ENCODE assay signal across 16 cellular contexts in genomic region chr6:34190504-34191122, GRCh38. TPM values are rescaled to one million over a fixed set of nuclear protein-coding genes. Genes with fewer than 3 reads are reported as not detected.
DNase-seq lines count a peak whose midpoint lies in the region; ATAC-seq and TF ChIP-seq lines count a peak whose summit lies in the region.
"Had no signal": no experiment of that assay in that cellular context is flagged by ENCODE, and none has a peak within 500 bp of the region (broad histone marks: within the 10 kb centered on the region; RNA-seq: fewer than 3 reads in every experiment).

No MANE protein-coding gene starts in this region.

- no peak overlapping the region for H4K91ac ChIP-seq in neuronal stem cell (ENCODE audit: low read depth, low read length, poor library complexity)

- H3K23ac ChIP-seq in neuronal stem cell (ENCODE audit: low read depth, low read length, poor library complexity), result no peak overlapping the region

- H3K27ac Mint-ChIP-seq in dendritic cell treated with granulocyte-macrophage colony-stimulating factor and Interleukin-4, amounts not matched to agents 40 ng/mL and 50 ng/mL, for 4 days, result peak overlapping the region; percentile 47

- no peaks in the 10 kb centered on the region for H3K4me1 ChIP-seq in neuronal stem cell (ENCODE audit: control insufficient read depth in 2 of 2, insufficient read depth in 1 of 2, low read depth in 1 of 2, low read length in 2 of 2)
- H3K4me1 ChIP-seq: adrenal gland, esophagus squamous epithelium, left ventricle myocardium inferior, parathyroid adenoma, SJCRH30 had no signal

- CTCF ChIA-PET in GM10248 (lab: Yijun Ruan, JAX), result interaction anchor here (0.8 to 3.0 kb wide), 10 partner anchors 10 to 1017 kb away, joined by 3 to 15 read pairs (median 4); no protein-coding TSS in a partner anchor

- H3K4me2 ChIP-seq in neuronal stem cell (ENCODE audit: insufficient read depth, low read length, poor library complexity, severe bottlenecking), result no peak overlapping the region
- H3K4me2 ChIP-seq: BLaER1 had no signal

- H3K9me3 Mint-ChIP-seq in dendritic cell treated with granulocyte-macrophage colony-stimulating factor and Interleukin-4, amounts not matched to agents 40 ng/mL and 50 ng/mL, for 4 days, result no peaks in the 10 kb centered on the region

- TF ChIP-seq CTCF in GM10248 (IDR thresholded peaks at IDR 0.05; ENCODE audit: control extremely low read depth, extremely low read depth, low read depth, missing control alignments), result peak; percentile 2

- whole genome bisulfite sequencing in neuronal stem cell (ENCODE audit: extremely low coverage in 2 of 2, insufficient read length in 2 of 2, insufficient replicate concordance in 1 of 2), 2 donors, result no CpG with 5 or more reads among the region's 14 CpGs

- H3K9ac ChIP-seq in neuronal stem cell (ENCODE audit: low read depth, low read length, poor library complexity), result no peak overlapping the region
- H3K9ac ChIP-seq: BLaER1, parathyroid adenoma had no signal

- H3K9me3 ChIP-seq in neuronal stem cell (replicated peaks in 1 of 2; ENCODE audit: control insufficient read depth in 2 of 2, insufficient read depth in 1 of 2, low read depth in 1 of 2, low read length in 2 of 2), result no peaks in the 10 kb centered on the region
- H3K9me3 ChIP-seq: adrenal gland, BLaER1, esophagus squamous epithelium, left ventricle myocardium inferior, SJCRH30 had no signal

- H2AFZ ChIP-seq in neuronal stem cell (ENCODE audit: low read length), result no peak overlapping the region
- H2AFZ ChIP-seq: parathyroid adenoma had no signal

- H3K27me3 Mint-ChIP-seq in dendritic cell treated with granulocyte-macrophage colony-stimulating factor and Interleukin-4, amounts not matched to agents 40 ng/mL and 50 ng/mL, for 4 days, result peaks cover 14% of the 10 kb centered on the region

- H3K4me3 Mint-ChIP-seq in dendritic cell treated with granulocyte-macrophage colony-stimulating factor and Interleukin-4, amounts not matched to agents 40 ng/mL and 50 ng/mL, for 4 days, result no peak overlapping the region

- DNase-seq in GM10248 (ENCODE audit: extremely low spot score) (no peak), NCI-H1092 treated with DMSO at 0.1 percent for 48 hours (lab: John Stamatoyannopoulos, UW) (peak; percentile 27), neuronal stem cell (ENCODE audit: low spot score) (no peak), NCI-H1105 treated with DMSO at 0.1 percent for 48 hours (lab: John Stamatoyannopoulos, UW) (no peak), NCI-H187 (lab: John Stamatoyannopoulos, UW) (no peak)
- DNase-seq: activated gamma-delta T cell, esophagus squamous epithelium, NCI-H2029, NCI-H510A, SJCRH30 had no signal

- H2BK15ac ChIP-seq in neuronal stem cell (ENCODE audit: low read length), result no peak overlapping the region

- H3K14ac ChIP-seq in neuronal stem cell (ENCODE audit: low read length), result no peak overlapping the region

- no peaks in the 10 kb centered on the region for H3K36me3 ChIP-seq in neuronal stem cell (replicated peaks in 1 of 2; ENCODE audit: control insufficient read depth in 2 of 2, insufficient read depth in 2 of 2, low read length in 2 of 2)
- H3K36me3 ChIP-seq: adrenal gland, BLaER1, esophagus squamous epithelium, left ventricle myocardium inferior, SJCRH30 had no signal

- H3K4ac ChIP-seq in neuronal stem cell (ENCODE audit: low read length), result no peak overlapping the region

- H2AK5ac ChIP-seq in neuronal stem cell (ENCODE audit: low read depth, low read length), result peak overlapping the region; percentile 5

- no peaks in the 10 kb centered on the region for H3K36me3 Mint-ChIP-seq in dendritic cell treated with granulocyte-macrophage colony-stimulating factor and Interleukin-4, amounts not matched to agents 40 ng/mL and 50 ng/mL, for 4 days (ENCODE audit: low read depth)

- H3K18ac ChIP-seq in neuronal stem cell (ENCODE audit: low read length), result peak overlapping the region; percentile 7

- no peak overlapping the region for H3K27ac ChIP-seq in neuronal stem cell (replicated peaks; ENCODE audit: low read length)
- H3K27ac ChIP-seq: adrenal gland, BLaER1, esophagus squamous epithelium, left ventricle myocardium inferior, parathyroid adenoma, SJCRH30 had no signal

- peaks cover 0 to 3% (median 2%) of the 10 kb centered on the region in 3 experiments for H3K27me3 ChIP-seq in neuronal stem cell (ENCODE audit: control insufficient read depth in 3 of 3, insufficient read depth in 3 of 3, low read depth in 1 of 3, low read length in 3 of 3)
- H3K27me3 ChIP-seq: adrenal gland, BLaER1, esophagus squamous epithelium, SJCRH30 had no signal

- no peak overlapping the region for H3K4me3 ChIP-seq in neuronal stem cell (ENCODE audit: low read length in 2 of 2)
- H3K4me3 ChIP-seq: adrenal gland, BLaER1, esophagus squamous epithelium, left ventricle myocardium inferior, SJCRH30 had no signal

- ATAC-seq in HG02759 (IDR thresholded peaks at IDR 0.05; ENCODE audit: unreplicated experiment), result no peak

- H3K79me1 ChIP-seq in neuronal stem cell (ENCODE audit: low read depth, low read length), result no peaks in the 10 kb centered on the region

- H3K4me1 Mint-ChIP-seq in dendritic cell treated with granulocyte-macrophage colony-stimulating factor and Interleukin-4, amounts not matched to agents 40 ng/mL and 50 ng/mL, for 4 days (ENCODE audit: low read depth), result peaks cover 14% of the 10 kb centered on the region

- POLR2A ChIA-PET in GM10248 (lab: Yijun Ruan, JAX), result no interaction called here

- H4K8ac ChIP-seq in neuronal stem cell (ENCODE audit: low read depth, low read length), result no peak overlapping the region

- intact Hi-C loops in dendritic cell treated with granulocyte-macrophage colony-stimulating factor and Interleukin-4, amounts not matched to agents 40 ng/mL and 50 ng/mL, for 4 days (cut with micrococcal nuclease), result no loop called here

- no peak overlapping the region for H2BK5ac ChIP-seq in neuronal stem cell (ENCODE audit: low read length)

- no peak overlapping the region for H2BK12ac ChIP-seq in neuronal stem cell (ENCODE audit: low read length)

- H2BK120ac ChIP-seq in neuronal stem cell (ENCODE audit: low read depth, low read length), result no peak overlapping the region

RNA-seq across cellular contexts. Expression of gene GRM4, which starts 44.7 kb away (rescaled TPM):
- polyA plus RNA-seq in neuronal stem cell (2013, experiment 1 of 2), result 0.20 TPM
- polyA plus RNA-seq in neuronal stem cell (2013, experiment 2 of 2), result 0.22 TPM
- polyA plus RNA-seq: adrenal gland had no signal

RNA-seq across cellular contexts. Expression of gene HMGA1, which starts 46.1 kb away (rescaled TPM):
- 2,319 TPM for polyA plus RNA-seq in neuronal stem cell (2013, experiment 1 of 2)
- 2,280 TPM for polyA plus RNA-seq in neuronal stem cell (2013, experiment 2 of 2)

RNA-seq across cellular contexts. Expression of gene SMIM29, which starts 58.2 kb away (rescaled TPM):
- polyA plus RNA-seq in neuronal stem cell (2013, experiment 1 of 2), result 6.3 TPM
- 6.1 TPM for polyA plus RNA-seq in neuronal stem cell (2013, experiment 2 of 2)
